Comparison of ENCODE assay signal across 8 cellular contexts in genomic region chr7:115356139-115356746, GRCh38.
DNase-seq lines count a peak whose midpoint lies in the region; ATAC-seq and TF ChIP-seq lines count a peak whose summit lies in the region.

No MANE protein-coding gene starts in this region.

- peak; percentile 68 for TF ChIP-seq CTCF in CD14-positive monocyte (IDR thresholded peaks at IDR 0.05)

- H3K4me1 Mint-ChIP-seq in CD14-positive monocyte: no peaks in the 10 kb centered on the region
- no peaks in the 10 kb centered on the region for H3K4me1 Mint-ChIP-seq in activated naive CD8-positive, alpha-beta T cell treated with anti-CD3 and anti-CD28 coated beads for 36 hours

- intact Hi-C loops in CD14-positive monocyte (cut with micrococcal nuclease): no loop called here

- no peaks in the 10 kb centered on the region for H3K36me3 Mint-ChIP-seq in CD14-positive monocyte
- no peaks in the 10 kb centered on the region for H3K36me3 Mint-ChIP-seq in activated naive CD8-positive, alpha-beta T cell treated with anti-CD3 and anti-CD28 coated beads for 36 hours

- H3K4me3 Mint-ChIP-seq in CD14-positive monocyte: no peak overlapping the region
- no peak overlapping the region for H3K4me3 Mint-ChIP-seq in activated naive CD8-positive, alpha-beta T cell treated with anti-CD3 and anti-CD28 coated beads for 36 hours

- H3K9me3 ChIP-seq in SJCRH30 (replicated peaks): no peaks in the 10 kb centered on the region

- H3K9me3 Mint-ChIP-seq in CD14-positive monocyte: no peaks in the 10 kb centered on the region
- H3K9me3 Mint-ChIP-seq in activated naive CD8-positive, alpha-beta T cell treated with anti-CD3 and anti-CD28 coated beads for 36 hours: no peaks in the 10 kb centered on the region

- H3K36me3 ChIP-seq in SJCRH30: no peaks in the 10 kb centered on the region

- peaks cover 29% of the 10 kb centered on the region for H3K4me1 ChIP-seq in SJCRH30

- DNase-seq in CD14-positive monocyte (ENCODE audit: low spot score) (no peak), H4 (ENCODE audit: low spot score) (peak; percentile 25), SJCRH30 (peak; percentile 14 to 60), iPS-NIHi7 (ENCODE audit: extremely low spot score) (peak; percentile 18), NCI-H187 treated with DMSO at 0.1 percent for 48 hours (lab: John Stamatoyannopoulos, UW) (no peak)
- no peak for DNase-seq in activated T-cell treated with anti-CD3 and anti-CD28 coated beads, Interleukin-2, amount 50 U/mL, for 1 hour
- no peak for DNase-seq in activated naive CD8-positive, alpha-beta T cell treated with anti-CD3 and anti-CD28 coated beads for 36 hours

- H3K27ac ChIP-seq in SJCRH30: peak overlapping the region; percentile 83

- no peak overlapping the region for H3K4me3 ChIP-seq in SJCRH30

- ATAC-seq in HG03196 (IDR thresholded peaks at IDR 0.05; ENCODE audit: unreplicated experiment): no peak

- no peak overlapping the region for H3K27ac Mint-ChIP-seq in CD14-positive monocyte
- H3K27ac Mint-ChIP-seq in activated naive CD8-positive, alpha-beta T cell treated with anti-CD3 and anti-CD28 coated beads for 36 hours: no peak overlapping the region

- peaks cover 0 to 3% (median 0%) of the 10 kb centered on the region in 3 donors for H3K27me3 Mint-ChIP-seq in CD14-positive monocyte (ENCODE audit: low read depth in 3 of 3)
- no peaks in the 10 kb centered on the region for H3K27me3 Mint-ChIP-seq in activated naive CD8-positive, alpha-beta T cell treated with anti-CD3 and anti-CD28 coated beads for 36 hours

- no peaks in the 10 kb centered on the region for H3K27me3 ChIP-seq in SJCRH30

Comparison
In these comparisons a context has a peak if more than half of its experiments do, and no peak if none do; other contexts are left out.
1. DNase-seq: peak in H4 (single experiment), SJCRH30 (2 of 2) and iPS-NIHi7 (single experiment); none in CD14-positive monocyte (single experiment), activated T-cell treated with anti-CD3 and anti-CD28 coated beads, Interleukin-2, amount 50 U/mL, for 1 hour (single experiment), NCI-H187 treated with DMSO at 0.1 percent for 48 hours (single experiment) and activated naive CD8-positive, alpha-beta T cell treated with anti-CD3 and anti-CD28 coated beads for 36 hours (single experiment).